In the genomic region with DNA sequence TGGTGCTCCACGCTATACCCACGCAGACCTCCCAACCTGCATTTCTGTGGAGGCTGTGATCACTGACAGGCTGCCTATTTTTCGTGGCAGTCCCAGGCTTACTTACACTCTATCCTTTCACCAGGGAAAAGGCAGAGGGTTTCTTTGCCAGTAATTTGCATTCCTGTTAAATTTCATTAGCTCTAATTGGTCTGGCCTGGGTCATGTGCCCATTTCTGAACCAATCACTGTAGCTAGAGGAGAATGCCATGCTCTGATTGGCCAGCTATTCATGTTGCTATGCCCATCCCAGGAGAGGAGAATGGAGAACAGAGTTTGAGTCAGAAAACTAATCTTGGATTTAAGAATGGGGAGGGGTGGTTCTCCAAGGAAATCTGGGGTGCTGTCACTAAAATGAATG, we compare ENCODE assay signal across 1 cellular context.
TF ChIP-seq lines count a peak whose summit lies in the region.

No MANE protein-coding gene starts in this region.

TF ChIP-seq in IMR-90, 13 proteins besides CTCF, POLR2A, EP300 and RAD21:
- TF ChIP-seq USF2 (IDR thresholded peaks at IDR 0.05; ENCODE audit: low read depth, low read length) (peak; percentile 47; the same call in 1 of the 2 replicates), FOS (IDR thresholded peaks at IDR 0.05; ENCODE audit: low read depth, low read length) (no peak), MXI1 (IDR thresholded peaks at IDR 0.05; ENCODE audit: borderline replicate concordance, low read depth, low read length) (no peak), SMC3 (IDR thresholded peaks at IDR 0.05; ENCODE audit: low read depth, low read length) (no peak), RCOR1 (IDR thresholded peaks at IDR 0.05; ENCODE audit: insufficient replicate concordance, low read length) (no peak), CEBPB (IDR thresholded peaks at IDR 0.05; ENCODE audit: low read depth, low read length) (no peak)
